Comparison of ENCODE assay signal across 14 cellular contexts in the genomic region with DNA sequence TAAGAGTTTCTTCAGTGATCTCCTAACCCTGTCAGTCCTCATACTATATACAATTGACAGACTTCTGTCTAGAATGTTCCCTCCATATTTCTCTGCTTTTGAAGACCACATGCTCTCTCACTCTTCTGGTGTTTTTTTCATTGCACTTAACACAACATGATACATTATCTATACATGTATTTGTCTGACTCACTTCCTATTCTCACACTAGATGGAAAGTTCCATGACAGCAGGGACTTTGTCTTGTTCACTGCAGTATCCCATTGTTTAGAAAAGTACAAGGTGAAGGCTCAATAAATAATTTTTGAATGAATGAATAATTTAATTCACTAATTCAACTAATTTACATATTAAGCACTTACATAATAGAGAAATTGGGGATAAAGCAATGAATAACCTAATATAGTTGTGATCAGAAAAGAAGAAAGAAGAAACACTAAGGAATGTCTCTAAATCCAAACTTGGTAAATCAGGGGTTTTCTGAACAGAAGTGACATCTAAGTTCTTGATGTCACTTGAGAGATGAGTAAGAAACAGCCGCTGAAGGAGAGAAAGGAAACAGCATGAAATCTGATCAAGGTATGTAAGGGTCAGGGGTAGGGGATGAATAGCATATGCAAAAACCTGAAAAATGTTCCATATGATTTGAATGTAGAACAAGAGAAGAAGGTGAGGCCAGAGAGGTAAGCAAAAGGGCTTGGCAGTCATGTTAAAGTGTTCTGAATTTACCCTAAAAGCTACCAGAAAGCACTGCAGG. TPM values are rescaled to one million over a fixed set of nuclear protein-coding genes. Genes with fewer than 3 reads are reported as not detected.
DNase-seq lines count a peak whose midpoint lies in the region; ATAC-seq and TF ChIP-seq lines count a peak whose summit lies in the region.
"Had no signal": no experiment of that assay in that cellular context is flagged by ENCODE, and none has a peak within 500 bp of the region (broad histone marks: within the 10 kb centered on the region; RNA-seq: fewer than 3 reads in every experiment).

No MANE protein-coding gene starts in this region.

- TF ChIP-seq POLR2A in esophagus muscularis mucosa (IDR thresholded peaks at IDR 0.05; ENCODE audit: low read depth), result no peak

- ATAC-seq in GM18907 (IDR thresholded peaks at IDR 0.05; ENCODE audit: unreplicated experiment) (peak; percentile 76), HG02852 (IDR thresholded peaks at IDR 0.05; ENCODE audit: unreplicated experiment) (peak; percentile 76)
- peak; percentile 85 for ATAC-seq in activated T-helper 17 cell treated with anti-CD3 and anti-CD28 coated beads, Interleukin-2, amount 50 U/mL, for 72 hours (replicated peaks)
- ATAC-seq: right lobe of liver had no signal

- no peaks in the 10 kb centered on the region for H3K27me3 Mint-ChIP-seq in activated T-helper 17 cell treated with anti-CD3 and anti-CD28 coated beads, Interleukin-2, amount 50 U/mL, for 72 hours
- no peaks in the 10 kb centered on the region for H3K27me3 Mint-ChIP-seq in Caco-2 (ENCODE audit: insufficient read depth, unreplicated experiment)

- no peaks in the 10 kb centered on the region for H3K9me3 Mint-ChIP-seq in activated T-helper 17 cell treated with anti-CD3 and anti-CD28 coated beads, Interleukin-2, amount 50 U/mL, for 72 hours
- no peaks in the 10 kb centered on the region for H3K9me3 Mint-ChIP-seq in Caco-2 (ENCODE audit: unreplicated experiment)

- WGBS in esophagus muscularis mucosa, result 92% methylated on average over 1 of the region's 1 CpG

- peaks cover 1% of the 10 kb centered on the region for H3K4me1 Mint-ChIP-seq in activated T-helper 17 cell treated with anti-CD3 and anti-CD28 coated beads, Interleukin-2, amount 50 U/mL, for 72 hours
- no peaks in the 10 kb centered on the region for H3K4me1 Mint-ChIP-seq in Caco-2 (ENCODE audit: low read depth, unreplicated experiment)

- H3K4me3 ChIP-seq in esophagus muscularis mucosa (no peak overlapping the region), Caco-2 (ENCODE audit: low read depth, low read length) (no peak overlapping the region)
- H3K4me3 ChIP-seq: right lobe of liver had no signal

- H3K36me3 ChIP-seq in esophagus muscularis mucosa (peaks cover 8 to 24% (median 17%) of the 10 kb centered on the region in 4 donors), Caco-2 (ENCODE audit: control insufficient read depth, insufficient read depth, low read length) (no peaks in the 10 kb centered on the region)

- no peaks in the 10 kb centered on the region for H3K27me3 ChIP-seq in esophagus muscularis mucosa
- no peaks in the 10 kb centered on the region for H3K27me3 ChIP-seq in Caco-2 (replicated peaks; ENCODE audit: control insufficient read depth, insufficient read depth, low read length)
- H3K27me3 ChIP-seq: right lobe of liver had no signal

- H3K4me1 ChIP-seq in esophagus muscularis mucosa, result no peaks in the 10 kb centered on the region
- peaks cover 6% of the 10 kb centered on the region; the same call in 1 of the 2 replicates for H3K4me1 ChIP-seq in Caco-2
- H3K4me1 ChIP-seq: right lobe of liver had no signal

- H3K36me3 Mint-ChIP-seq in activated T-helper 17 cell treated with anti-CD3 and anti-CD28 coated beads, Interleukin-2, amount 50 U/mL, for 72 hours (ENCODE audit: low read depth), result peaks cover 60% of the 10 kb centered on the region
- H3K36me3 Mint-ChIP-seq in Caco-2 (ENCODE audit: insufficient read depth, unreplicated experiment), result no peaks in the 10 kb centered on the region

- no TSS peak for BruUV-seq in Caco-2 (replicated peaks; lab: Mats Ljungman, UMichigan)

- H3K27ac ChIP-seq in esophagus muscularis mucosa (replicated peaks in 1 of 4), result no peak overlapping the region
- H3K27ac ChIP-seq: C4-2B, right lobe of liver had no signal

- H3K9me3 ChIP-seq in esophagus muscularis mucosa, result no peaks in the 10 kb centered on the region
- H3K9me3 ChIP-seq in Caco-2, result no peaks in the 10 kb centered on the region
- H3K9me3 ChIP-seq: right lobe of liver had no signal

- TF ChIP-seq CTCF in esophagus muscularis mucosa (IDR thresholded peaks at IDR 0.05) (no peak), Caco-2 (IDR thresholded peaks at IDR 0.05; ENCODE audit: insufficient read depth in 1 of 2, low read depth in 1 of 2, low read length in 1 of 2, severe bottlenecking in 1 of 2, unreplicated experiment in 1 of 2) (no peak)

- DNase-seq in ELR (ENCODE audit: low read depth) (peak; percentile 69), esophagus muscularis mucosa (ENCODE audit: extremely low spot score) (no peak), NCI-H2227 (lab: John Stamatoyannopoulos, UW; ENCODE audit: unreplicated experiment) (no peak), Caco-2 (no peak)
- no peak for DNase-seq in NK-92 treated with Interleukin-12 subunit alpha and Interleukin-12 subunit beta, amount 100 ng/mL, for 24 hours (lab: John Stamatoyannopoulos, UW)
- DNase-seq: activated CD4-positive, alpha-beta T cell treated with anti-CD3 and anti-CD28 coated beads, Interleukin-2, amount 50 U/mL, for 4 hours; NCI-H2029; right lobe of liver; Right ventricle myocardium superior; stimulated activated CD8-positive, alpha-beta memory T cell treated with anti-CD3 and anti-CD28 coated beads, Interleukin-4, amount 100 ng/mL, for 48 hours had no signal

- no peak overlapping the region for H3K27ac Mint-ChIP-seq in activated T-helper 17 cell treated with anti-CD3 and anti-CD28 coated beads, Interleukin-2, amount 50 U/mL, for 72 hours
- H3K27ac Mint-ChIP-seq in Caco-2 (ENCODE audit: unreplicated experiment), result no peak overlapping the region

- intact Hi-C loops in esophagus muscularis mucosa (cut with DNase I), result no loop called here
- intact Hi-C loops in Caco-2 (cut with micrococcal nuclease; ENCODE audit: unreplicated experiment), result no loop called here

- CTCF ChIA-PET in Caco-2 (lab: Charles Lee), result no interaction called here

- H3K4me3 Mint-ChIP-seq in activated T-helper 17 cell treated with anti-CD3 and anti-CD28 coated beads, Interleukin-2, amount 50 U/mL, for 72 hours, result no peak overlapping the region
- no peak overlapping the region for H3K4me3 Mint-ChIP-seq in Caco-2 (ENCODE audit: unreplicated experiment)

- POLR2A ChIA-PET in Caco-2 (lab: Charles Lee), result no interaction called here

- no peak for TF ChIP-seq EP300 in esophagus muscularis mucosa (IDR thresholded peaks at IDR 0.05)

RNA-seq across cellular contexts. Expression of gene MBD2, which starts 42.4 kb away (rescaled TPM):
- 100 to 1,000 TPM; 170 to 190 TPM for total RNA-seq in activated T-helper 17 cell treated with anti-CD3 and anti-CD28 coated beads, Interleukin-2, amount 50 U/mL, for 72 hours
- total RNA-seq in esophagus muscularis mucosa, result 10 to 100 TPM; 30.7 to 43.9 (median 40.8) TPM
- total RNA-seq in Caco-2 (2022), result 19.9 and 23.2 TPM in 2 replicates
